ENCODE assay signal across 8 cellular contexts in the genomic region with DNA sequence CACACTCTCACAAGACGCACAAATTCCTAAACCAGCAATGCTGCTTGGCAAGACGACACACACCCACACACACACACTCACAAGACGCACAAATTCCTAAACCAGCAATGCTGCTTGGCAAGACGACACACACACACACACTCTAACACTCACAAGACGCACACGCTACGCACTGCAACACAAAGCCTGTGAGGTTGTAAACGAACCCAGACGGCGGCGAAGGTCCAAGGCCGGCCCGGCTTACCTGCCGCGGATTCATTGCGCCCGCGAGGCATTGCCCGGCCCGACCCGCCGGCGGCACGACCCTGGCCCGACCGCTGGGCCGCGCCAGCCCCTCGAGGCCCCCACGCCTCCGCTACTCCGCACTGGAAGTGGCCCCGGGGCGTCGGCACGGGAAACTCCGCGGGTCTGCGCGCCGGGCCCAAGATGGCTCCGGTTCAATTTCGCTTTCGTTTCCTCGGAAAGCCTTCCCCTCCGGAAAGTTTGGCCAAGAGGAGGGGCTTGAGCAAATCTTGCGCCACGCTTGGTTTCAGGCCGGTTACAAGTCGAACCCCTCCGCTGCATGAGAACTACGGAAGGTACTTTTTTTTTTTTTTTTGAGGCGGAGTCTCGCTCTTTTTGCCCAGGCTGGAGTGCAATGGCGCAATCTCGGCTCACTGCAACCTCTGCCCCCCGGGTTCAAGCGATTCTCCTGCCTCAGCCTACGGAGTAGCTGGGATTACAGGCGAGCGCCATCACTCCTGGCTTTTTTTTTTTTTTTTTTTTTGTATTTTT. TPM values are rescaled to one million over a fixed set of nuclear protein-coding genes. Genes with fewer than 3 reads are reported as not detected.
DNase-seq lines count a peak whose midpoint lies in the region; ATAC-seq lines count a peak whose summit lies in the region.

A gene with protein sequence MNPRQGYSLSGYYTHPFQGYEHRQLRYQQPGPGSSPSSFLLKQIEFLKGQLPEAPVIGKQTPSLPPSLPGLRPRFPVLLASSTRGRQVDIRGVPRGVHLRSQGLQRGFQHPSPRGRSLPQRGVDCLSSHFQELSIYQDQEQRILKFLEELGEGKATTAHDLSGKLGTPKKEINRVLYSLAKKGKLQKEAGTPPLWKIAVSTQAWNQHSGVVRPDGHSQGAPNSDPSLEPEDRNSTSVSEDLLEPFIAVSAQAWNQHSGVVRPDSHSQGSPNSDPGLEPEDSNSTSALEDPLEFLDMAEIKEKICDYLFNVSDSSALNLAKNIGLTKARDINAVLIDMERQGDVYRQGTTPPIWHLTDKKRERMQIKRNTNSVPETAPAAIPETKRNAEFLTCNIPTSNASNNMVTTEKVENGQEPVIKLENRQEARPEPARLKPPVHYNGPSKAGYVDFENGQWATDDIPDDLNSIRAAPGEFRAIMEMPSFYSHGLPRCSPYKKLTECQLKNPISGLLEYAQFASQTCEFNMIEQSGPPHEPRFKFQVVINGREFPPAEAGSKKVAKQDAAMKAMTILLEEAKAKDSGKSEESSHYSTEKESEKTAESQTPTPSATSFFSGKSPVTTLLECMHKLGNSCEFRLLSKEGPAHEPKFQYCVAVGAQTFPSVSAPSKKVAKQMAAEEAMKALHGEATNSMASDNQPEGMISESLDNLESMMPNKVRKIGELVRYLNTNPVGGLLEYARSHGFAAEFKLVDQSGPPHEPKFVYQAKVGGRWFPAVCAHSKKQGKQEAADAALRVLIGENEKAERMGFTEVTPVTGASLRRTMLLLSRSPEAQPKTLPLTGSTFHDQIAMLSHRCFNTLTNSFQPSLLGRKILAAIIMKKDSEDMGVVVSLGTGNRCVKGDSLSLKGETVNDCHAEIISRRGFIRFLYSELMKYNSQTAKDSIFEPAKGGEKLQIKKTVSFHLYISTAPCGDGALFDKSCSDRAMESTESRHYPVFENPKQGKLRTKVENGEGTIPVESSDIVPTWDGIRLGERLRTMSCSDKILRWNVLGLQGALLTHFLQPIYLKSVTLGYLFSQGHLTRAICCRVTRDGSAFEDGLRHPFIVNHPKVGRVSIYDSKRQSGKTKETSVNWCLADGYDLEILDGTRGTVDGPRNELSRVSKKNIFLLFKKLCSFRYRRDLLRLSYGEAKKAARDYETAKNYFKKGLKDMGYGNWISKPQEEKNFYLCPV (minus strand): TSS at position 439 of the 774 bp plus-strand sequence. CDS start 180 bp downstream, at position 259.

- peak within 1 kb of the TSS; percentile 65 to 97 for H3K4ac ChIP-seq in mesenchymal stem cell (ENCODE audit: low read depth in 1 of 2, low read length in 2 of 2)

- H3K27me3 ChIP-seq in BLaER1 treated with 17β-estradiol and CSF1 and Interleukin-3, amounts not matched to agents 10 nM and 100 nM = no peaks in the 10 kb centered on the region
- no peaks in the 10 kb centered on the region for H3K27me3 ChIP-seq in effector memory CD4-positive, alpha-beta T cell (replicated peaks; ENCODE audit: control insufficient read depth, insufficient read depth, low read length, poor library complexity, severe bottlenecking)
- no peaks in the 10 kb centered on the region for H3K27me3 ChIP-seq in mesenchymal stem cell (ENCODE audit: control insufficient read depth in 1 of 2, insufficient read depth in 1 of 2, low read length in 2 of 2)

- ATAC-seq in GM19324 (IDR thresholded peaks at IDR 0.05; ENCODE audit: low FRiP score, unreplicated experiment) (peak; percentile 80), HG03565 (IDR thresholded peaks at IDR 0.05; ENCODE audit: unreplicated experiment) (peak; percentile 69)

- H4K8ac ChIP-seq in mesenchymal stem cell (ENCODE audit: low read length) = peak within 1 kb of the TSS; percentile 92

- H3K9me3 ChIP-seq in BLaER1 treated with 17β-estradiol and CSF1 and Interleukin-3, amounts not matched to agents 10 nM and 100 nM (replicated peaks in 1 of 11) = no peaks in the 10 kb centered on the region
- no peaks in the 10 kb centered on the region for H3K9me3 ChIP-seq in effector memory CD4-positive, alpha-beta T cell (ENCODE audit: control insufficient read depth, low read length)
- H3K9me3 ChIP-seq in mesenchymal stem cell (ENCODE audit: control insufficient read depth, low read length) = no peaks in the 10 kb centered on the region

- under 1% methylated on average over 56 of the region's 61 CpGs for WGBS in mesenchymal stem cell

- peak within 1 kb of the TSS; percentile 82 for H2BK15ac ChIP-seq in mesenchymal stem cell (ENCODE audit: low read depth, poor library complexity, severe bottlenecking)

- peak within 1 kb of the TSS; percentile 85 to 93 for H3K18ac ChIP-seq in mesenchymal stem cell (ENCODE audit: low read depth in 1 of 2, low read length in 2 of 2)

- H3K14ac ChIP-seq in mesenchymal stem cell (ENCODE audit: low read length in 2 of 2) = peak within 1 kb of the TSS in 1 of 2 experiments; percentile 99

- peaks cover 5% of the 10 kb centered on the region for H3K79me1 ChIP-seq in mesenchymal stem cell (replicated peaks; ENCODE audit: low read length, poor library complexity, severe bottlenecking)

- peaks cover 42 to 89% (median 72%) of the 10 kb centered on the region in 11 experiments for H4K20me1 ChIP-seq in BLaER1 treated with 17β-estradiol and CSF1 and Interleukin-3, amounts not matched to agents 10 nM and 100 nM

- H3K23ac ChIP-seq in mesenchymal stem cell (ENCODE audit: low read length in 2 of 2) = no peak within 1 kb of the TSS

- peak within 1 kb of the TSS in 1 of 2 experiments; percentile 4 for H2BK12ac ChIP-seq in mesenchymal stem cell (ENCODE audit: low read length in 2 of 2)

- H3K4me1 ChIP-seq in BLaER1 treated with 17β-estradiol and CSF1 and Interleukin-3, amounts not matched to agents 10 nM and 100 nM = peaks cover 68 to 79% (median 75%) of the 10 kb centered on the region in 10 experiments
- H3K4me1 ChIP-seq in effector memory CD4-positive, alpha-beta T cell (ENCODE audit: control insufficient read depth, insufficient read depth, low read length, poor library complexity, severe bottlenecking) = peaks cover 40% of the 10 kb centered on the region
- H3K4me1 ChIP-seq in mesenchymal stem cell (ENCODE audit: control insufficient read depth, insufficient read depth, low read depth, low read length) = peaks cover 4% of the 10 kb centered on the region

- peak within 1 kb of the TSS; percentile 73 for H2BK120ac ChIP-seq in mesenchymal stem cell (ENCODE audit: low read depth, low read length)

- peak; percentile 84 for DNase-seq in NK-92 treated with Interleukin-12 subunit alpha and Interleukin-12 subunit beta, amount 100 ng/mL, for 24 hours (lab: John Stamatoyannopoulos, UW)
- peak; percentile 93 for DNase-seq in activated CD8-positive, alpha-beta memory T cell treated with anti-CD3 and anti-CD28 coated beads for 24 hours
- DNase-seq in effector memory CD4-positive, alpha-beta T cell = peak; percentile 85 to 90 (median 85)
- peak; percentile 99 for DNase-seq in mesenchymal stem cell
- peak; percentile 78 for DNase-seq in stimulated activated CD8-positive, alpha-beta memory T cell treated with anti-CD3 and anti-CD28 coated beads, Interleukin-12 subunit alpha, Interleukin-12 subunit beta, amount 100 ng/mL, for 24 hours (ENCODE audit: extremely low read depth)

- peak within 1 kb of the TSS; percentile 33 for H2AFZ ChIP-seq in mesenchymal stem cell (ENCODE audit: low read depth, low read length)

- peak within 1 kb of the TSS; percentile 93 to 99 (median 98) for H3K27ac ChIP-seq in BLaER1 treated with 17β-estradiol and CSF1 and Interleukin-3, amounts not matched to agents 10 nM and 100 nM
- peak within 1 kb of the TSS; percentile 95 for H3K27ac ChIP-seq in effector memory CD4-positive, alpha-beta T cell (ENCODE audit: insufficient read depth, low read length, poor library complexity, severe bottlenecking)
- H3K27ac ChIP-seq in mesenchymal stem cell (ENCODE audit: low read length, poor library complexity, severe bottlenecking) = peak within 1 kb of the TSS; percentile 91

- H3K4me2 ChIP-seq in BLaER1 treated with 17β-estradiol and CSF1 and Interleukin-3, amounts not matched to agents 10 nM and 100 nM = peak within 1 kb of the TSS; percentile 86 to 95 (median 93)
- peak within 1 kb of the TSS; percentile 81 for H3K4me2 ChIP-seq in mesenchymal stem cell (ENCODE audit: low read length, poor library complexity, severe bottlenecking)

- H3K36me3 ChIP-seq in BLaER1 treated with 17β-estradiol and CSF1 and Interleukin-3, amounts not matched to agents 10 nM and 100 nM = peaks cover 24 to 37% (median 32%) of the 10 kb centered on the region in 11 experiments; a peak in 21 of 22 replicates
- H3K36me3 ChIP-seq in effector memory CD4-positive, alpha-beta T cell (ENCODE audit: control insufficient read depth, insufficient read depth, low read length) = peaks cover 5% of the 10 kb centered on the region
- H3K36me3 ChIP-seq in mesenchymal stem cell (ENCODE audit: control insufficient read depth in 1 of 2, insufficient read depth in 2 of 2, low read depth in 1 of 2, low read length in 2 of 2) = peaks cover 5 to 14% of the 10 kb centered on the region in 2 experiments

- no peak within 1 kb of the TSS for H2AK5ac ChIP-seq in mesenchymal stem cell (ENCODE audit: low read length, severe bottlenecking)

- peak within 1 kb of the TSS; percentile 91 to 99 (median 98) for H3K9ac ChIP-seq in BLaER1 treated with 17β-estradiol and CSF1 and Interleukin-3, amounts not matched to agents 10 nM and 100 nM
- H3K9ac ChIP-seq in mesenchymal stem cell (ENCODE audit: low read length) = peak within 1 kb of the TSS; percentile 97

- peak within 1 kb of the TSS; percentile 94 for H2BK5ac ChIP-seq in mesenchymal stem cell (ENCODE audit: low read depth, low read length, poor library complexity, severe bottlenecking)

- peak within 1 kb of the TSS; percentile 92 for H4K91ac ChIP-seq in mesenchymal stem cell (ENCODE audit: low read length)

- H3K4me3 ChIP-seq in BLaER1 treated with 17β-estradiol and CSF1 and Interleukin-3, amounts not matched to agents 10 nM and 100 nM = peak within 1 kb of the TSS; percentile 80 to 94 (median 90)
- peak within 1 kb of the TSS; percentile 75 for H3K4me3 ChIP-seq in effector memory CD4-positive, alpha-beta T cell (ENCODE audit: insufficient read depth, low read depth, low read length, poor library complexity, severe bottlenecking)
- H3K4me3 ChIP-seq in mesenchymal stem cell (ENCODE audit: insufficient read depth in 1 of 2, low read depth in 1 of 2, low read length in 2 of 2) = peak within 1 kb of the TSS; percentile 83 to 97

RNA-seq across cellular contexts. Expression of the gene that starts here (rescaled TPM):
- 93.5 TPM for polyA plus RNA-seq in mesenchymal stem cell (2013, experiment 1 of 2)
- 91.9 TPM for polyA plus RNA-seq in mesenchymal stem cell (2013, experiment 2 of 2)

Comparison
In these comparisons a context has a peak if more than half of its experiments do, and no peak if none do; other contexts are left out.
1. Peak in every context shown above with its lines: DNase-seq, ATAC-seq, H3K4me3 ChIP-seq and H3K27ac ChIP-seq.